Comparison of ENCODE assay signal across 2 cellular contexts in the genomic region with DNA sequence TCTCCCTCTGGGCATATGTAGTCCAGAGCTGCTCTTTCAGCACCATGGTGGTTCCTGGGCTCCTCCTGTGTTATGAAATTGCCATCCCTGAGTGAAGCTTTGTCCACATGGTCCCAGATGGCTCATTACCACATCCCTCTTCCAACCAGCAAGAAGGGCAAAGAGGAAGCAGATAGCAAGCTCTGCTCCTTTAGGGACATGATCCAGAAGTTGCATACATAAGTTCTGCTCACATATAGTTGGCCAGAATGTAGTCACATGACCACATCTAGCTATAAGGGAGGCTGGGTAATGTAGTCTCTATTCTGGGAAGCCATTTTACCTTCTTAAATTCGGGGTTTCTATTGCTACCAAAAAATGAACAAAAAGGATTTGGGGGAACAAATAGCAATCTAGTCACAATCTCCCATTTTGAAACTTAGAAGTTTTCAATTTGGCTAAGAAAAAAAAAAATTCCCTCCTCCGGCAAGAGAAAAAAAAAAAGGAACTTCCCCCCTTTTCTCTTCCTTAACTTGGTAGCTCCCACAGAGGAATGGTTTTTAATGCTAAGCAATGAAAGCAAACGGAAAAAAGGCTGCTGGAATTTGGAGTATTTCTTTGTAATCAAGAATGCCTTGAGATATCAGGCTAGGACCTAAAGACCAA.
TF ChIP-seq lines count a peak whose summit lies in the region.

No MANE protein-coding gene starts in this region.

TF ChIP-seq in A549, 52 proteins besides CTCF, POLR2A, EP300 and RAD21 (continued from another document):
- TF ChIP-seq, protein P1, sequence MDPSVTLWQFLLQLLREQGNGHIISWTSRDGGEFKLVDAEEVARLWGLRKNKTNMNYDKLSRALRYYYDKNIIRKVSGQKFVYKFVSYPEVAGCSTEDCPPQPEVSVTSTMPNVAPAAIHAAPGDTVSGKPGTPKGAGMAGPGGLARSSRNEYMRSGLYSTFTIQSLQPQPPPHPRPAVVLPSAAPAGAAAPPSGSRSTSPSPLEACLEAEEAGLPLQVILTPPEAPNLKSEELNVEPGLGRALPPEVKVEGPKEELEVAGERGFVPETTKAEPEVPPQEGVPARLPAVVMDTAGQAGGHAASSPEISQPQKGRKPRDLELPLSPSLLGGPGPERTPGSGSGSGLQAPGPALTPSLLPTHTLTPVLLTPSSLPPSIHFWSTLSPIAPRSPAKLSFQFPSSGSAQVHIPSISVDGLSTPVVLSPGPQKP (IDR thresholded peaks at IDR 0.05; ENCODE audit: low read depth, low read length), result no peak
- TF ChIP-seq BHLHE40 (IDR thresholded peaks at IDR 0.05; ENCODE audit: low read depth, low read length), result no peak
- peak; percentile 80 for TF ChIP-seq USF2 (IDR thresholded peaks at IDR 0.05)
- no peak for TF ChIP-seq KDM5A (IDR thresholded peaks at IDR 0.05)
- TF ChIP-seq, protein P2, sequence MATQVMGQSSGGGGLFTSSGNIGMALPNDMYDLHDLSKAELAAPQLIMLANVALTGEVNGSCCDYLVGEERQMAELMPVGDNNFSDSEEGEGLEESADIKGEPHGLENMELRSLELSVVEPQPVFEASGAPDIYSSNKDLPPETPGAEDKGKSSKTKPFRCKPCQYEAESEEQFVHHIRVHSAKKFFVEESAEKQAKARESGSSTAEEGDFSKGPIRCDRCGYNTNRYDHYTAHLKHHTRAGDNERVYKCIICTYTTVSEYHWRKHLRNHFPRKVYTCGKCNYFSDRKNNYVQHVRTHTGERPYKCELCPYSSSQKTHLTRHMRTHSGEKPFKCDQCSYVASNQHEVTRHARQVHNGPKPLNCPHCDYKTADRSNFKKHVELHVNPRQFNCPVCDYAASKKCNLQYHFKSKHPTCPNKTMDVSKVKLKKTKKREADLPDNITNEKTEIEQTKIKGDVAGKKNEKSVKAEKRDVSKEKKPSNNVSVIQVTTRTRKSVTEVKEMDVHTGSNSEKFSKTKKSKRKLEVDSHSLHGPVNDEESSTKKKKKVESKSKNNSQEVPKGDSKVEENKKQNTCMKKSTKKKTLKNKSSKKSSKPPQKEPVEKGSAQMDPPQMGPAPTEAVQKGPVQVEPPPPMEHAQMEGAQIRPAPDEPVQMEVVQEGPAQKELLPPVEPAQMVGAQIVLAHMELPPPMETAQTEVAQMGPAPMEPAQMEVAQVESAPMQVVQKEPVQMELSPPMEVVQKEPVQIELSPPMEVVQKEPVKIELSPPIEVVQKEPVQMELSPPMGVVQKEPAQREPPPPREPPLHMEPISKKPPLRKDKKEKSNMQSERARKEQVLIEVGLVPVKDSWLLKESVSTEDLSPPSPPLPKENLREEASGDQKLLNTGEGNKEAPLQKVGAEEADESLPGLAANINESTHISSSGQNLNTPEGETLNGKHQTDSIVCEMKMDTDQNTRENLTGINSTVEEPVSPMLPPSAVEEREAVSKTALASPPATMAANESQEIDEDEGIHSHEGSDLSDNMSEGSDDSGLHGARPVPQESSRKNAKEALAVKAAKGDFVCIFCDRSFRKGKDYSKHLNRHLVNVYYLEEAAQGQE (IDR thresholded peaks at IDR 0.05), result no peak
- no peak for TF ChIP-seq HOXB13 (CRISPR knock-in tag; IDR thresholded peaks at IDR 0.05; ENCODE audit: low read depth)
- TF ChIP-seq, protein P3, sequence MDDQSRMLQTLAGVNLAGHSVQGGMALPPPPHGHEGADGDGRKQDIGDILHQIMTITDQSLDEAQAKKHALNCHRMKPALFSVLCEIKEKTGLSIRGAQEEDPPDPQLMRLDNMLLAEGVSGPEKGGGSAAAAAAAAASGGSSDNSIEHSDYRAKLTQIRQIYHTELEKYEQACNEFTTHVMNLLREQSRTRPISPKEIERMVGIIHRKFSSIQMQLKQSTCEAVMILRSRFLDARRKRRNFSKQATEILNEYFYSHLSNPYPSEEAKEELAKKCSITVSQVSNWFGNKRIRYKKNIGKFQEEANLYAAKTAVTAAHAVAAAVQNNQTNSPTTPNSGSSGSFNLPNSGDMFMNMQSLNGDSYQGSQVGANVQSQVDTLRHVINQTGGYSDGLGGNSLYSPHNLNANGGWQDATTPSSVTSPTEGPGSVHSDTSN (IDR thresholded peaks at IDR 0.05), result no peak
- TF ChIP-seq MAFK (IDR thresholded peaks at IDR 0.05; ENCODE audit: partially characterized antibody), result no peak
- no peak for TF ChIP-seq RFX5 (IDR thresholded peaks at IDR 0.05)
- peak in 1 of 2 experiments; percentile 33; a peak in 1 of 4 replicates for TF ChIP-seq CEBPB (IDR thresholded peaks at IDR 0.05)
- no peak for TF ChIP-seq NFE2L2 (conservative IDR thresholded peaks at IDR 0.05; ENCODE audit: low read length)

TF ChIP-seq in H1, 55 proteins besides CTCF, POLR2A, EP300 and RAD21 (continued from another document):
- TF ChIP-seq ATF3 (IDR thresholded peaks at IDR 0.05; ENCODE audit: insufficient read depth, low read depth, low read length) (0 out of 2 replicates have a peak, but pooled peaks have one; percentile 22), SIX5 (IDR thresholded peaks at IDR 0.05; ENCODE audit: low read depth, low read length) (peak; percentile 59), JUND (IDR thresholded peaks at IDR 0.05; ENCODE audit: low read length) (peak; percentile 68; the same call in 1 of the 2 replicates), GABPA (IDR thresholded peaks at IDR 0.05; ENCODE audit: borderline replicate concordance, insufficient read depth, low read length) (no peak), YY1 (IDR thresholded peaks at IDR 0.05; ENCODE audit: low read depth, low read length) (peak; percentile 86; the same call in 1 of the 2 replicates)
